Comparison of ENCODE assay signal across 21 cellular contexts in genomic region chr12:15858348-15858747, GRCh38. TPM values are rescaled to one million over a fixed set of nuclear protein-coding genes. Genes with fewer than 3 reads are reported as not detected.
DNase-seq lines count a peak whose midpoint lies in the region; ATAC-seq, FAIRE-seq and TF ChIP-seq lines count a peak whose summit lies in the region.
"Had no signal": no experiment of that assay in that cellular context is flagged by ENCODE, and none has a peak within 500 bp of the region (broad histone marks: within the 10 kb centered on the region; RNA-seq: fewer than 3 reads in every experiment).

No MANE protein-coding gene starts in this region.

- H3K27ac ChIP-seq in HEK293 (ENCODE audit: extremely low read depth, low read depth, low read length): no peak overlapping the region
- H3K27ac ChIP-seq: pancreas, uterus had no signal

- no peaks in the 10 kb centered on the region for H3K36me3 Mint-ChIP-seq in WTC11
- H3K36me3 Mint-ChIP-seq: activated naive CD8-positive, alpha-beta T cell treated with anti-CD3 and anti-CD28 coated beads, Interleukin-2, amount 10 ng/mL, durations not matched to agents 7 days and 5 days; CD14-positive monocyte had no signal

- ATAC-seq in WTC11: peak; percentile 87
- ATAC-seq in HG03045 (IDR thresholded peaks at IDR 0.05; ENCODE audit: unreplicated experiment): no peak
- ATAC-seq: pancreas had no signal

- TF ChIP-seq CTCF in HEK293 (tag by site-specific recombination; IDR thresholded peaks at IDR 0.05) (no peak; the same call in 1 of the 2 replicates), WTC11 (IDR thresholded peaks at IDR 0.05) (no peak)

- no peak for FAIRE-seq in urothelium cell line (lab: Jason Lieb, UNC)
- FAIRE-seq: GM12892, pancreas had no signal

- no peaks in the 10 kb centered on the region; the same call in 1 of the 2 replicates for H3K4me1 ChIP-seq in HEK293 (ENCODE audit: control insufficient read depth, insufficient read depth, low read length)
- H3K4me1 ChIP-seq: pancreas, uterus had no signal

- no peaks in the 10 kb centered on the region for H3K9me3 Mint-ChIP-seq in WTC11
- H3K9me3 Mint-ChIP-seq: activated CD4-positive, alpha-beta T cell treated with anti-CD3 and anti-CD28 coated beads, Interleukin-2, amount 10 ng/mL, durations not matched to agents 7 days and 5 days; activated naive CD8-positive, alpha-beta T cell treated with anti-CD3 and anti-CD28 coated beads, Interleukin-2, amount 10 ng/mL, durations not matched to agents 7 days and 5 days; central memory CD8-positive, alpha-beta T cell had no signal

- H3K27me3 Mint-ChIP-seq in WTC11 (ENCODE audit: low read depth): no peaks in the 10 kb centered on the region

- DNase-seq in D341Med (ENCODE audit: low spot score): peak; percentile 39
- DNase-seq in WTC11 (ENCODE audit: low spot score): no peak
- peak; percentile 34 for DNase-seq in left kidney (ENCODE audit: low read depth, low spot score)
- no peak for DNase-seq in mucosa of gallbladder (ENCODE audit: low spot score)
- DNase-seq in urothelium cell line (ENCODE audit: low spot score): no peak
- DNase-seq: activated CD4-positive, alpha-beta T cell treated with anti-CD3 and anti-CD28 coated beads, Interleukin-2, amount 10 ng/mL, durations not matched to agents 7 days and 5 days; activated naive CD8-positive, alpha-beta T cell treated with anti-CD3 and anti-CD28 coated beads, Interleukin-2, amount 10 ng/mL, durations not matched to agents 7 days and 5 days; activated T-cell treated with anti-CD3 and anti-CD28 coated beads, Interleukin-2, amount 50 U/mL, for 1 hour; glutamatergic neuron; Karpas-422; NCI-H187; NCI-H526 treated with DMSO at 0.1 percent for 48 hours; pancreas; Right ventricle myocardium superior; stimulated activated naive CD4-positive, alpha-beta T cell; uterus had no signal

- no peaks in the 10 kb centered on the region for H3K36me3 ChIP-seq in HEK293 (ENCODE audit: control insufficient read depth in 2 of 2, insufficient read depth in 1 of 2, low read length in 2 of 2)
- H3K36me3 ChIP-seq: pancreas, uterus had no signal

- no peaks in the 10 kb centered on the region for H3K9me3 ChIP-seq in HEK293 (ENCODE audit: control insufficient read depth, insufficient read depth, low read depth, low read length)
- H3K9me3 ChIP-seq: pancreas, uterus had no signal

- H3K4me1 Mint-ChIP-seq in WTC11: peaks cover 12% of the 10 kb centered on the region
- H3K4me1 Mint-ChIP-seq: activated CD4-positive, alpha-beta T cell treated with anti-CD3 and anti-CD28 coated beads, Interleukin-2, amount 10 ng/mL, durations not matched to agents 7 days and 5 days; central memory CD8-positive, alpha-beta T cell had no signal

- no peak overlapping the region for H3K4me3 ChIP-seq in HEK293 (ENCODE audit: low read depth, low read length)
- H3K4me3 ChIP-seq: pancreas, uterus had no signal

- CTCF ChIA-PET in HEK293 (lab: Yijun Ruan, JAX) (interaction anchor here (0.7 to 7.1 kb wide), 10 partner anchors 15 to 582 kb away, joined by 3 to 78 read pairs (median 4); no protein-coding TSS in a partner anchor), WTC11 (lab: Charles Lee) (interaction anchor here (0.5 to 4.0 kb wide), 24 partner anchors 8 to 573 kb away, joined by 3 to 64 read pairs (median 5); partner anchors contain the start of gene STRAP)

- H3K27ac Mint-ChIP-seq in WTC11: no peak overlapping the region
- H3K27ac Mint-ChIP-seq: activated CD4-positive, alpha-beta T cell treated with anti-CD3 and anti-CD28 coated beads, Interleukin-2, amount 10 ng/mL, durations not matched to agents 7 days and 5 days; activated naive CD8-positive, alpha-beta T cell treated with anti-CD3 and anti-CD28 coated beads, Interleukin-2, amount 10 ng/mL, durations not matched to agents 7 days and 5 days; CD14-positive monocyte had no signal

- H3K4me3 Mint-ChIP-seq in WTC11: no peak overlapping the region
- H3K4me3 Mint-ChIP-seq: activated CD4-positive, alpha-beta T cell treated with anti-CD3 and anti-CD28 coated beads, Interleukin-2, amount 10 ng/mL, durations not matched to agents 7 days and 5 days; activated naive CD8-positive, alpha-beta T cell treated with anti-CD3 and anti-CD28 coated beads, Interleukin-2, amount 10 ng/mL, durations not matched to agents 7 days and 5 days; CD14-positive monocyte; central memory CD8-positive, alpha-beta T cell had no signal

- POLR2A ChIA-PET in HEK293 (lab: Yijun Ruan, JAX): interaction anchor here (1.3 kb wide), 1 partner anchor 24 kb away, joined by 5 read pairs; the partner anchor contains the start of gene STRAP
- POLR2A ChIA-PET in WTC11 (lab: Charles Lee): no interaction called here

TF ChIP-seq in HEK293, 187 proteins besides CTCF, POLR2A, EP300 and RAD21 (continues in another document):
- TF ChIP-seq GFI1B (tag by site-specific recombination; IDR thresholded peaks at IDR 0.05) (no peak), ZBTB10 (tag by site-specific recombination; IDR thresholded peaks at IDR 0.05) (no peak), RBAK (tag by site-specific recombination; IDR thresholded peaks at IDR 0.05) (no peak)

TF ChIP-seq in WTC11, 78 proteins besides CTCF, POLR2A, EP300 and RAD21:
- TF ChIP-seq NR2C2 (CRISPR knock-in tag; IDR thresholded peaks at IDR 0.05): no peak
TF ChIP-seq in WTC11: peak in this region for 0.

RNA-seq across cellular contexts. Expression of gene STRAP, which starts 23.8 kb away (rescaled TPM):
- 196 to 221 TPM (median 201 TPM) in 3 replicates for total RNA-seq in WTC11 (2021)
- total RNA-seq in mucosa of gallbladder: 81.9 TPM

RNA-seq across cellular contexts. Expression of gene DERA, which starts 52.8 kb away (rescaled TPM):
- total RNA-seq in WTC11 (2021) (21.2 to 23.7 TPM (median 22.4 TPM) in 3 replicates), mucosa of gallbladder (34.4 TPM)

Comparison
In these comparisons a context has a peak if more than half of its experiments do, and no peak if none do; other contexts are left out.
1. DNase-seq: peak in D341Med (single experiment) and left kidney (single experiment); none in WTC11 (single experiment), mucosa of gallbladder (single experiment) and urothelium cell line (single experiment).